24 cellular contexts compared by ENCODE assay signal in the genomic region with DNA sequence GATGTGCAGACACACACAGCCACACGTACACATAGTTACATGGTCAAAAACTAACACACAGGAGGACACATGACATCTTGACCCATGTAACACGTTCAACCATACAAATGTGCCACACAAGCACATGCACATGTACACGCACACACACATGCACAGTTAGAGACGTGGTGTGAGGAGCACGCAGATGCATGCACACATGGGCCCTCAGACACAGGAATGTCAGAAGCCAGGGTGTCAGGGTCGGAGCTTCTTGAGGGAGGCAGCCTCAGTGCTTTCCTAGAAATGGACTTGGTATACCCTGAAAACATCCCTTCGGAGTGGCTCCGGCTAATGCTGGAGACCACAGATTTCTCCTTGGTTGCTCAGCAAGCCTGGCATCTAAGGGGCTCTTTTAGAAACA.
DNase-seq lines count a peak whose midpoint lies in the region; ATAC-seq and TF ChIP-seq lines count a peak whose summit lies in the region.
"Had no signal": no experiment of that assay in that cellular context is flagged by ENCODE, and none has a peak within 500 bp of the region (broad histone marks: within the 10 kb centered on the region; RNA-seq: fewer than 3 reads in every experiment).

No MANE protein-coding gene starts in this region.

- no peak overlapping the region for H2BK5ac ChIP-seq in H9 (ENCODE audit: insufficient read length, low read length)

- no peaks in the 10 kb centered on the region for H3K23me2 ChIP-seq in H9 (ENCODE audit: insufficient read length, low read depth, low read length, poor library complexity, severe bottlenecking)

- H3K27ac ChIP-seq in RWPE2 (ENCODE audit: poor library complexity, severe bottlenecking) (no peak overlapping the region), H9 (ENCODE audit: insufficient read length, low read depth, low read length) (no peak overlapping the region)
- H3K27ac ChIP-seq: coronary artery, KMS-11, neutrophil, right lobe of liver, SJCRH30, upper lobe of left lung had no signal

- no peaks in the 10 kb centered on the region for H3K79me2 ChIP-seq in H9 (ENCODE audit: insufficient read depth, low read length)

- no peak overlapping the region for H3K4ac ChIP-seq in H9 (ENCODE audit: low read depth, low read length)

- CTCF ChIA-PET in activated CD8-positive, alpha-beta memory T cell treated with anti-CD3 and anti-CD28 coated beads, Interleukin-2, amount 10 ng/mL, durations not matched to agents 7 days and 5 days (lab: Charles Lee), result no interaction called here

- H2BK15ac ChIP-seq in H9 (ENCODE audit: low read depth, low read length), result no peak overlapping the region

- H3K14ac ChIP-seq in H9 (ENCODE audit: insufficient read depth, low read length), result no peak overlapping the region

- intact Hi-C loops in left ventricle myocardium superior (cut with micrococcal nuclease), result no loop called here

- TF ChIP-seq CTCF in RWPE2 (IDR thresholded peaks at IDR 0.05; ENCODE audit: poor library complexity, severe bottlenecking) (no peak), H9 (conservative IDR thresholded peaks at IDR 0.05) (no peak)

- H2BK20ac ChIP-seq in H9 (ENCODE audit: low read depth, low read length, poor library complexity, severe bottlenecking), result no peak overlapping the region

- H3K79me1 ChIP-seq in H9 (ENCODE audit: insufficient read depth, low read depth, low read length, poor library complexity, severe bottlenecking), result no peaks in the 10 kb centered on the region

- no peaks in the 10 kb centered on the region for H3K27me3 ChIP-seq in RWPE2 (ENCODE audit: insufficient read depth, poor library complexity, severe bottlenecking)
- H3K27me3 ChIP-seq in H9 (ENCODE audit: insufficient read depth, low read length), result no peaks in the 10 kb centered on the region
- H3K27me3 ChIP-seq: neutrophil, right lobe of liver, upper lobe of left lung had no signal

- ATAC-seq in activated CD8-positive, alpha-beta memory T cell treated with anti-CD3 and anti-CD28 coated beads, Interleukin-2, amount 10 ng/mL, durations not matched to agents 7 days and 5 days, result no peak
- ATAC-seq in RWPE2 (ENCODE audit: low read depth) (no peak), left ventricle myocardium superior (no peak)
- ATAC-seq in stimulated activated effector memory CD8-positive, alpha-beta T cell treated with anti-CD3 and anti-CD28 coated beads, Interleukin-12 subunit alpha, Interleukin-12 subunit beta, amount 100 ng/mL, for 72 hours, result no peak
- ATAC-seq: activated T-helper 17 cell treated with anti-CD3 and anti-CD28 coated beads, Interleukin-2, amount 50 U/mL, for 72 hours; left lobe of liver; right lobe of liver had no signal

- no peak overlapping the region for H3K9ac ChIP-seq in H9 (ENCODE audit: extremely low read depth, insufficient read length, low read length)
- H3K9ac ChIP-seq: KMS-11 had no signal

- H2AK5ac ChIP-seq in H9 (ENCODE audit: insufficient read length, low read length), result no peak overlapping the region

- H3T11ph ChIP-seq in H9 (ENCODE audit: low read length), result no peak overlapping the region

- H3K23ac ChIP-seq in H9 (ENCODE audit: insufficient read length, low read depth, low read length), result no peak overlapping the region

- H3K9me3 Mint-ChIP-seq in activated CD8-positive, alpha-beta memory T cell treated with anti-CD3 and anti-CD28 coated beads, Interleukin-2, amount 10 ng/mL, durations not matched to agents 7 days and 5 days (ENCODE audit: low read depth), result no peaks in the 10 kb centered on the region
- H3K9me3 Mint-ChIP-seq in stimulated activated effector memory CD8-positive, alpha-beta T cell treated with anti-CD3 and anti-CD28 coated beads, Interleukin-12 subunit alpha, Interleukin-12 subunit beta, amount 100 ng/mL, for 72 hours, result no peaks in the 10 kb centered on the region
- H3K9me3 Mint-ChIP-seq in H9, result peaks cover 2 to 4% of the 10 kb centered on the region in 2 experiments; a peak in 3 of 5 replicates
- H3K9me3 Mint-ChIP-seq: activated CD4-positive, alpha-beta T cell treated with anti-CD3 and anti-CD28 coated beads, Interleukin-2, amount 10 ng/mL, durations not matched to agents 24 days and 14 days; activated T-helper 17 cell treated with anti-CD3 and anti-CD28 coated beads, Interleukin-2, amount 50 U/mL, for 72 hours had no signal

- H3K9me3 ChIP-seq in RWPE2 (ENCODE audit: severe bottlenecking) (no peaks in the 10 kb centered on the region), H9 (ENCODE audit: control insufficient read depth, low read depth, low read length) (no peaks in the 10 kb centered on the region)
- H3K9me3 ChIP-seq: neutrophil, right lobe of liver, SJCRH30, upper lobe of left lung had no signal

- H4K91ac ChIP-seq in H9 (ENCODE audit: insufficient read length, low read depth, low read length), result no peak overlapping the region

- no peak overlapping the region for H4K8ac ChIP-seq in H9 (replicated peaks; ENCODE audit: insufficient read length, low read depth, low read length)

- H3K18ac ChIP-seq in H9 (ENCODE audit: insufficient read length, low read depth, low read length), result no peak overlapping the region

- no peak overlapping the region for H3K4me3 Mint-ChIP-seq in activated CD8-positive, alpha-beta memory T cell treated with anti-CD3 and anti-CD28 coated beads, Interleukin-2, amount 10 ng/mL, durations not matched to agents 7 days and 5 days
- H3K4me3 Mint-ChIP-seq in stimulated activated effector memory CD8-positive, alpha-beta T cell treated with anti-CD3 and anti-CD28 coated beads, Interleukin-12 subunit alpha, Interleukin-12 subunit beta, amount 100 ng/mL, for 72 hours, result no peak overlapping the region
- H3K4me3 Mint-ChIP-seq in H9, result no peak overlapping the region
- H3K4me3 Mint-ChIP-seq: activated CD4-positive, alpha-beta T cell treated with anti-CD3 and anti-CD28 coated beads, Interleukin-2, amount 10 ng/mL, durations not matched to agents 24 days and 14 days; activated T-helper 17 cell treated with anti-CD3 and anti-CD28 coated beads, Interleukin-2, amount 50 U/mL, for 72 hours; memory B cell had no signal

- WGBS in H9 (ENCODE audit: extremely low coverage, insufficient read length, low lambda C conversion rate), result no CpG with 5 or more reads among the region's 8 CpGs

- no peaks in the 10 kb centered on the region for H3K36me3 Mint-ChIP-seq in activated CD8-positive, alpha-beta memory T cell treated with anti-CD3 and anti-CD28 coated beads, Interleukin-2, amount 10 ng/mL, durations not matched to agents 7 days and 5 days
- no peaks in the 10 kb centered on the region for H3K36me3 Mint-ChIP-seq in stimulated activated effector memory CD8-positive, alpha-beta T cell treated with anti-CD3 and anti-CD28 coated beads, Interleukin-12 subunit alpha, Interleukin-12 subunit beta, amount 100 ng/mL, for 72 hours
- H3K36me3 Mint-ChIP-seq in H9 (ENCODE audit: insufficient read depth in 1 of 3, low read depth in 3 of 3), result peaks cover 0 to 4% (median 0%) of the 10 kb centered on the region in 3 experiments; a peak in 2 of 7 replicates

- H3K27me3 Mint-ChIP-seq in activated CD8-positive, alpha-beta memory T cell treated with anti-CD3 and anti-CD28 coated beads, Interleukin-2, amount 10 ng/mL, durations not matched to agents 7 days and 5 days, result peaks cover 9% of the 10 kb centered on the region
- peaks cover 5% of the 10 kb centered on the region for H3K27me3 Mint-ChIP-seq in H9 (ENCODE audit: low read depth)

- no peak overlapping the region for H3K4me3 ChIP-seq in RWPE2 (ENCODE audit: severe bottlenecking)
- H3K4me3 ChIP-seq: coronary artery, right lobe of liver, SJCRH30, upper lobe of left lung had no signal

- H4K20me1 ChIP-seq in H9 (ENCODE audit: control insufficient read depth, insufficient read depth, insufficient read length), result no peaks in the 10 kb centered on the region

- no peaks in the 10 kb centered on the region for H3K36me3 ChIP-seq in RWPE2 (ENCODE audit: low read depth)
- H3K36me3 ChIP-seq: neutrophil, right lobe of liver, SJCRH30, upper lobe of left lung had no signal

- H2BK120ac ChIP-seq in H9 (ENCODE audit: low read depth, low read length, poor library complexity, severe bottlenecking), result no peak overlapping the region

- H3K4me2 ChIP-seq in H9 (ENCODE audit: insufficient read depth, insufficient read length, low read length), result no peak overlapping the region
- H3K4me2 ChIP-seq: KMS-11 had no signal

- H3K4me1 ChIP-seq in RWPE2 (ENCODE audit: insufficient read depth, poor library complexity, severe bottlenecking) (peaks cover 7% of the 10 kb centered on the region), H9 (ENCODE audit: insufficient read depth, low read length) (no peaks in the 10 kb centered on the region; the same call in 1 of the 2 replicates)
- H3K4me1 ChIP-seq: right lobe of liver, upper lobe of left lung had no signal

- peaks cover 4% of the 10 kb centered on the region for H3K4me1 Mint-ChIP-seq in activated CD8-positive, alpha-beta memory T cell treated with anti-CD3 and anti-CD28 coated beads, Interleukin-2, amount 10 ng/mL, durations not matched to agents 7 days and 5 days
- H3K4me1 Mint-ChIP-seq in stimulated activated effector memory CD8-positive, alpha-beta T cell treated with anti-CD3 and anti-CD28 coated beads, Interleukin-12 subunit alpha, Interleukin-12 subunit beta, amount 100 ng/mL, for 72 hours, result peaks cover 43% of the 10 kb centered on the region
- H3K4me1 Mint-ChIP-seq in H9, result peaks cover 28 to 34% of the 10 kb centered on the region in 2 experiments
- H3K4me1 Mint-ChIP-seq: activated CD4-positive, alpha-beta T cell treated with anti-CD3 and anti-CD28 coated beads, Interleukin-2, amount 10 ng/mL, durations not matched to agents 24 days and 14 days; activated T-helper 17 cell treated with anti-CD3 and anti-CD28 coated beads, Interleukin-2, amount 50 U/mL, for 72 hours had no signal

- H2BK12ac ChIP-seq in H9 (ENCODE audit: insufficient read length, low read depth, low read length), result no peak overlapping the region

- no peak overlapping the region for H3K56ac ChIP-seq in H9 (ENCODE audit: insufficient read length, low read depth, low read length)

- DNase-seq in activated CD8-positive, alpha-beta memory T cell treated with anti-CD3 and anti-CD28 coated beads, Interleukin-2, amount 50 U/mL, for 4 hours, result peak; percentile 1
- DNase-seq in activated CD8-positive, alpha-beta memory T cell treated with anti-CD3 and anti-CD28 coated beads, Interleukin-2, amount 10 ng/mL, durations not matched to agents 7 days and 5 days, result no peak
- DNase-seq in RWPE2 (ENCODE audit: low spot score) (peak; percentile 8), mesenteric fat pad (ENCODE audit: low spot score) (peak; percentile 81), left ventricle myocardium superior (no peak), H9 (no peak), DMS79 (lab: John Stamatoyannopoulos, UW) (no peak)
- no peak for DNase-seq in stimulated activated effector memory CD8-positive, alpha-beta T cell treated with anti-CD3 and anti-CD28 coated beads, Interleukin-12 subunit alpha, Interleukin-12 subunit beta, amount 100 ng/mL, for 72 hours (ENCODE audit: low spot score in 2 of 2)
- DNase-seq: activated CD4-positive, alpha-beta T cell treated with anti-CD3 and anti-CD28 coated beads, Interleukin-2, amount 10 ng/mL, durations not matched to agents 24 days and 14 days; effector memory CD4-positive, alpha-beta T cell; GOT3; NCI-H1930; SJCRH30; stimulated activated CD4-positive, alpha-beta T cell treated with anti-CD3 and anti-CD28 coated beads, Interleukin-4, amount 100 ng/mL, for 1 hour; SW 1271 had no signal

- H2AFZ ChIP-seq in H9 (ENCODE audit: low read length), result no peak overlapping the region

- no peak overlapping the region for H4K5ac ChIP-seq in H9 (ENCODE audit: insufficient read length, low read depth, low read length)

- H3K27ac Mint-ChIP-seq in activated CD8-positive, alpha-beta memory T cell treated with anti-CD3 and anti-CD28 coated beads, Interleukin-2, amount 10 ng/mL, durations not matched to agents 7 days and 5 days, result no peak overlapping the region
- peak overlapping the region; percentile 20 for H3K27ac Mint-ChIP-seq in stimulated activated effector memory CD8-positive, alpha-beta T cell treated with anti-CD3 and anti-CD28 coated beads, Interleukin-12 subunit alpha, Interleukin-12 subunit beta, amount 100 ng/mL, for 72 hours
- H3K27ac Mint-ChIP-seq in H9, result no peak overlapping the region; a peak in 1 of 7 replicates
- H3K27ac Mint-ChIP-seq: activated CD4-positive, alpha-beta T cell treated with anti-CD3 and anti-CD28 coated beads, Interleukin-2, amount 10 ng/mL, durations not matched to agents 24 days and 14 days; activated T-helper 17 cell treated with anti-CD3 and anti-CD28 coated beads, Interleukin-2, amount 50 U/mL, for 72 hours; memory B cell; progenitor cell of endocrine pancreas had no signal

Comparison
In these comparisons a context has a peak if more than half of its experiments do, and no peak if none do; other contexts are left out.
1. DNase-seq: peak in activated CD8-positive, alpha-beta memory T cell treated with anti-CD3 and anti-CD28 coated beads, Interleukin-2, amount 50 U/mL, for 4 hours (single experiment), RWPE2 (single experiment) and mesenteric fat pad (single experiment); none in activated CD8-positive, alpha-beta memory T cell treated with anti-CD3 and anti-CD28 coated beads, Interleukin-2, amount 10 ng/mL, durations not matched to agents 7 days and 5 days (single experiment), stimulated activated effector memory CD8-positive, alpha-beta T cell treated with anti-CD3 and anti-CD28 coated beads, Interleukin-12 subunit alpha, Interleukin-12 subunit beta, amount 100 ng/mL, for 72 hours (0 of 2), left ventricle myocardium superior (single experiment), H9 (single experiment) and DMS79 (single experiment).